Comparison of ENCODE assay signal across 20 cellular contexts in the genomic region with DNA sequence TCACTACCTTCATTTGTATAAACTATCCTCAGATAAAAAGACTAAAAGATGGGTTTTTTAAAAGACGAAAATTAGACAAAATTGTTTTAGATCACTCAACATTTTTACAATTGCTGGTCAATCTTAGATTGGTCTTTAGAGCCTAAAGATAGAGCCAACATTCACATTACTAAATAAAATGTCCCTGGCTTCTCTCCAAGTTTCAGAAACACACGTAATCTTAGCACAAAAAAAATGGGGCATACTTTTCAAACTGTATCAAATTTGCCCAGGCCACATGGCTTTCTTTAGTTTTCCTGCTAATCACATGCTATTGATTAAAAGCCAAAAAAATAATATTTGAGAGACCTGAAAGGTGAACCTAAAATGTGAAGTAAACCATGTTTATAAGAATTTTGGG.
"Had no signal": no experiment of that assay in that cellular context is flagged by ENCODE, and none has a peak within 500 bp of the region (broad histone marks: within the 10 kb centered on the region; RNA-seq: fewer than 3 reads in every experiment).

No MANE protein-coding gene starts in this region.

- ATAC-seq: activated CD4-positive, alpha-beta T cell treated with anti-CD3 and anti-CD28 coated beads for 36 hours; body of pancreas; left lobe of liver; stimulated activated naive CD8-positive, alpha-beta T cell treated with anti-CD3 and anti-CD28 coated beads, Interleukin-15, amount 100 ng/mL, for 72 hours; WTC11 had no signal

- H3K4me3 ChIP-seq: body of pancreas, esophagus muscularis mucosa, right atrium auricular region, skin epidermis, suprapubic skin had no signal

- FAIRE-seq: keratinocyte, TTC549 had no signal

- DNase-seq: activated CD4-positive, alpha-beta T cell treated with anti-CD3 and anti-CD28 coated beads for 36 hours; activated CD4-positive, alpha-beta T cell treated with anti-CD3 and anti-CD28 coated beads, Interleukin-2, amount 50 U/mL, for 48 hours; activated T-cell treated with anti-CD3 and anti-CD28 coated beads for 4 hours; amygdala; body of pancreas; effector CD8-positive, alpha-beta T cell; foreskin melanocyte; hypothalamus; occipital lobe; SK-N-SH; stimulated activated CD4-positive, alpha-beta T cell treated with anti-CD3 and anti-CD28 coated beads, Interleukin-4, amount 100 ng/mL, for 1 hour; stimulated activated naive CD8-positive, alpha-beta T cell treated with anti-CD3 and anti-CD28 coated beads, Interleukin-15, amount 100 ng/mL, for 72 hours had no signal

- H3K4me1 ChIP-seq: body of pancreas had no signal

- H3K9me3 ChIP-seq: body of pancreas, esophagus muscularis mucosa, right atrium auricular region, SK-N-SH, suprapubic skin had no signal

- H3K27me3 ChIP-seq: body of pancreas, esophagus muscularis mucosa, right atrium auricular region, suprapubic skin had no signal

- H3K36me3 ChIP-seq: esophagus muscularis mucosa, right atrium auricular region, suprapubic skin had no signal

- H3K27ac ChIP-seq: body of pancreas, esophagus muscularis mucosa, right atrium auricular region, skin epidermis, suprapubic skin had no signal
